Comparison of ENCODE assay signal across 25 cellular contexts in the genomic region with DNA sequence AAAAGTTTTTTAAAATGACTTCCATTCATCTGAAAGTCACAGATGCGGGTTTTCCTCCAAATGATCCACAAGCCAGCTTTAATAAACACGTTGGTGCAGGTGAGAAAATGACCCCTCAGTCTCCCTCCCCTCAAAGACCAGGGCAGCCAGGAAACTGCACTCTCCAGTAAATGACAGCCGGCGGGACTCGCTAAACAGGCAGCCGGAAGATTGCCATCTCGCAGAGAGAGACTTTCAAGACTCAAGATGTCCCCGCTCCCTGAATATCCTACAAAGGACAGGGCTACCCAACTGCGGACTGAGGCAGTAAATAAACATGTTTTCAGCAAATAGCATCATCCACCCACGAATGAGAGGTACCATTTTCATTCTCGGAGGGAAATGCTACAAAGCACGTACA.
"Had no signal": no experiment of that assay in that cellular context is flagged by ENCODE, and none has a peak within 500 bp of the region (broad histone marks: within the 10 kb centered on the region; RNA-seq: fewer than 3 reads in every experiment).

No MANE protein-coding gene starts in this region.

- H3K9me3 Mint-ChIP-seq: neural crest cell had no signal

- DNase-seq: cortex of kidney; effector memory CD8-positive, alpha-beta T cell; erythroblast; esophagus squamous epithelium; foreskin melanocyte; left ventricle myocardium superior; mucosa of descending colon; naive B cell; pancreas; stimulated activated CD4-positive, alpha-beta T cell treated with anti-CD3 and anti-CD28 coated beads, Interleukin-2, amount 100 ng/mL, for 24 hours; stimulated activated CD4-positive, alpha-beta T cell treated with anti-CD3 and anti-CD28 coated beads, Interleukin-4, amount 100 ng/mL, for 24 hours; stimulated activated naive CD4-positive, alpha-beta T cell treated with Interleukin-2 at 50 U/mL for 16 hours; stomach; testis; tibial artery; upper lobe of right lung; uterus had no signal

- H3K36me3 Mint-ChIP-seq: natural killer cell treated with Interleukin-12 subunit alpha and Interleukin-12 subunit beta and Interleukin-15 and Interleukin-18, amount 100 ng/mL, for 72 hours; stimulated activated effector memory CD8-positive, alpha-beta T cell treated with anti-CD3 and anti-CD28 coated beads, Interleukin-12 subunit alpha, Interleukin-12 subunit beta, amount 100 ng/mL, for 72 hours had no signal

- H3K36me3 ChIP-seq: esophagus squamous epithelium, lower lobe of right lung, neutrophil, pancreas, right atrium auricular region, stomach, tibial artery, upper lobe of right lung, uterus had no signal

- H3K27me3 ChIP-seq: esophagus squamous epithelium, pancreas, right atrium auricular region, stomach, testis, tibial artery, upper lobe of right lung, uterus had no signal

- H3K4me1 ChIP-seq: upper lobe of right lung had no signal

- H3K4me3 ChIP-seq: esophagus squamous epithelium, lower lobe of right lung, mucosa of descending colon, pancreas, right atrium auricular region, stomach, testis, tibial artery, upper lobe of right lung, uterus had no signal

- H3K9me3 ChIP-seq: mucosa of descending colon, neutrophil, pancreas, stomach, testis, upper lobe of right lung, uterus had no signal

- H3K4me3 Mint-ChIP-seq: effector memory CD8-positive, alpha-beta T cell; natural killer cell treated with Interleukin-12 subunit alpha and Interleukin-12 subunit beta and Interleukin-15 and Interleukin-18, amount 100 ng/mL, for 72 hours; neural crest cell; stimulated activated effector memory CD8-positive, alpha-beta T cell treated with anti-CD3 and anti-CD28 coated beads, Interleukin-12 subunit alpha, Interleukin-12 subunit beta, amount 100 ng/mL, for 72 hours had no signal

- H3K27ac Mint-ChIP-seq: effector memory CD8-positive, alpha-beta T cell; naive B cell; natural killer cell treated with Interleukin-12 subunit alpha and Interleukin-12 subunit beta and Interleukin-15 and Interleukin-18, amount 100 ng/mL, for 72 hours; stimulated activated effector memory CD8-positive, alpha-beta T cell treated with anti-CD3 and anti-CD28 coated beads, Interleukin-12 subunit alpha, Interleukin-12 subunit beta, amount 100 ng/mL, for 72 hours had no signal

- FAIRE-seq: endometrium, keratinocyte, pancreas had no signal

- H3K27ac ChIP-seq: lower lobe of right lung, neutrophil, pancreas, right atrium auricular region, stomach, testis, upper lobe of right lung, uterus had no signal

- H3K4me1 Mint-ChIP-seq: naive B cell; stimulated activated effector memory CD8-positive, alpha-beta T cell treated with anti-CD3 and anti-CD28 coated beads, Interleukin-12 subunit alpha, Interleukin-12 subunit beta, amount 100 ng/mL, for 72 hours had no signal
